Comparison of ENCODE assay signal across 9 cellular contexts in the genomic region with DNA sequence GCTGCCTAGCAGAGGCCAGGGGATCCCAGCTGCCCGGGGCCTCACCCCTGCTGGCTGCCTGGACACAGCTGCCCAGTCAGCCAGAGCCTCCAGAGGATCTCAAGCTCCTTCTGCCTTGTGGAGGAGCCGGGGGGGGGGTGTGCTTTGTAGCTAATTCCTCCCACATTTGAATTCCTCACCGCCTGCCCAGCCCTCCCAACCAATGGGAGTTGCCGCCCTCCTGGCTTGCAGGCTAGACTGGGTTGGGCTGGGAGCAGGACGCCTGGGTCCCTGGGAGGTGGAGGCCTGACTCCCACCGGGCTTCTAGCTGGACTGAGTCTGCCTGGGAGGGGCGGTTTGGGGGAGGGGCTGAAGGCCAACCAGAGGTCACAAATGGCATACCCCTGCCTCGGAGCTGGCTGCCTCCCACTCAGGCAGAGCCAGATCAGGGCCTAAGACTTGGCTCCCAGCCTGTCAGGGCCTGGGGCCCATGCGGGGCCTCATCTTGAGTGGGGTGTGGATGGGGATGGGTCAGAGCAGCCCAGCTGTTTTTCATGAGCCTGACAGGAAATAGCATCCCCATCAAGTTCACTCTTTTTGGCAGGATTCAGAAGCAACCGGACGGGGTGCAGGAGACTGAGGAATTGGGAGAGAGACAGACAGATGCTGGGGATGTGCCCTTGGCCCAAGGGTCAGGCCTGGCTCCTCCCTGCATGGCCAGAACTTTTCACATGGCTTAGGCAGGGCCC. TPM values are rescaled to one million over a fixed set of nuclear protein-coding genes. Genes with fewer than 3 reads are reported as not detected.
DNase-seq lines count a peak whose midpoint lies in the region; ATAC-seq and TF ChIP-seq lines count a peak whose summit lies in the region.
"Had no signal": no experiment of that assay in that cellular context is flagged by ENCODE, and none has a peak within 500 bp of the region (broad histone marks: within the 10 kb centered on the region; RNA-seq: fewer than 3 reads in every experiment).

No MANE protein-coding gene starts in this region.

- ATAC-seq in right cardiac atrium (peak; percentile 62 to 78), sciatic nerve (peak; percentile 90), GM21737 (IDR thresholded peaks at IDR 0.05; ENCODE audit: unreplicated experiment) (no peak)

- in situ Hi-C loops in G401 (cut with HindIII; ENCODE audit: low sequenced_read_pairs), result no loop called here

- no peaks in the 10 kb centered on the region for H3K4me1 ChIP-seq in right cardiac atrium (ENCODE audit: control insufficient read depth, insufficient read depth, low read length)
- H3K4me1 ChIP-seq in BE2C, result peaks cover 6% of the 10 kb centered on the region

- TF ChIP-seq CTCF in GM20000 (IDR thresholded peaks at IDR 0.05; ENCODE audit: extremely low read depth, missing control alignments) (no peak), BE2C (IDR thresholded peaks at IDR 0.05; ENCODE audit: low read depth, low read length) (no peak)

- no peak overlapping the region for H3K27ac ChIP-seq in right cardiac atrium (ENCODE audit: low read length)

- H3K27me3 ChIP-seq in right cardiac atrium (ENCODE audit: control insufficient read depth, insufficient read depth) (no peaks in the 10 kb centered on the region), BE2C (no peaks in the 10 kb centered on the region)

- WGBS in right cardiac atrium, result 34% methylated on average over 11 of the region's 11 CpGs

- no peaks in the 10 kb centered on the region; the same call in 1 of the 2 replicates for H3K36me3 ChIP-seq in BE2C

- no peak overlapping the region for H3K4me3 ChIP-seq in right cardiac atrium (ENCODE audit: low read length)
- H3K4me3 ChIP-seq in BE2C (ENCODE audit: low read depth, low read length), result no peak overlapping the region

- no peaks in the 10 kb centered on the region for H3K9me3 ChIP-seq in right cardiac atrium (ENCODE audit: control insufficient read depth, low read length)
- H3K9me3 ChIP-seq in BE2C, result no peaks in the 10 kb centered on the region

- intact Hi-C loops in right cardiac atrium (cut with DNase I), result no loop called here
- intact Hi-C loops in sciatic nerve (cut with DNase I), result loop anchor here (2.0 kb wide), 1 partner anchor 177 kb away; no protein-coding TSS in a partner anchor

- DNase-seq in D341Med (ENCODE audit: low spot score) (peak; percentile 53), astrocyte of the hippocampus (ENCODE audit: low read depth, low spot score) (peak; percentile 79), right cardiac atrium (peak; percentile 83 to 94 (median 94)), sciatic nerve (ENCODE audit: low spot score) (peak; percentile 89), GM20000 (ENCODE audit: low spot score) (no peak), G401 (ENCODE audit: low spot score) (no peak), BE2C (no peak)
- DNase-seq: activated CD4-positive, alpha-beta T cell treated with anti-CD3 and anti-CD28 coated beads for 48 hours had no signal

RNA-seq across cellular contexts. Expression of gene PDE2A, which starts 29.2 kb away (rescaled TPM):
- total RNA-seq in right cardiac atrium, result 10 to 100 TPM; 32.1 to 43.9 (median 37.0) TPM
- polyA plus RNA-seq in right cardiac atrium, result 43.1 TPM
- total RNA-seq in sciatic nerve, result 74.4 TPM
- not detected in 2 replicates for total RNA-seq in G401 (2014; rRNA removed; shearing (Covaris generic))
- 298 TPM for polyA plus RNA-seq in BE2C (2012; ENCODE audit: insufficient read depth, insufficient read length, low read depth)

RNA-seq across cellular contexts. Expression of gene ARAP1, which starts 48.8 kb away (rescaled TPM):
- total RNA-seq in right cardiac atrium (10 to 100 TPM; 51.8 to 62.5 (median 59.5) TPM), sciatic nerve (129 TPM)
- polyA plus RNA-seq in right cardiac atrium, result 41.2 TPM
- total RNA-seq in G401 (2014; rRNA removed; shearing (Covaris generic)), result 89.9 and 113 TPM in 2 replicates
- 43.3 TPM for polyA plus RNA-seq in BE2C (2012; ENCODE audit: insufficient read depth, insufficient read length, low read depth)

Comparison
In these comparisons a context has a peak if more than half of its experiments do, and no peak if none do; other contexts are left out.
1. DNase-seq: peak in D341Med (single experiment), astrocyte of the hippocampus (single experiment), right cardiac atrium (3 of 3) and sciatic nerve (single experiment); none in GM20000 (single experiment), G401 (single experiment) and BE2C (single experiment).
2. RNA of gene PDE2A, which starts 29.2 kb away (total RNA-seq): 74.4 TPM in sciatic nerve (single experiment) and 32.1 to 43.9 TPM in right cardiac atrium; not detected in G401; every median in the first group is over 10 times any median in the second.